ENCODE assay signal across 8 cellular contexts in genomic region chr6:125749112-125749863, GRCh38. TPM values are rescaled to one million over a fixed set of nuclear protein-coding genes. Genes with fewer than 3 reads are reported as not detected.
DNase-seq lines count a peak whose midpoint lies in the region; ATAC-seq and TF ChIP-seq lines count a peak whose summit lies in the region.

Gene HEY2, plus strand, starts transcription at chr6:125749632. Its CDS starts 145 bp downstream, at chr6:125749777.

- peaks cover 26% of the 10 kb centered on the region for H3K4me1 ChIP-seq in CD8-positive, alpha-beta memory T cell (ENCODE audit: insufficient read depth, low read length)
- peaks cover 41% of the 10 kb centered on the region for H3K4me1 ChIP-seq in mononuclear cell (ENCODE audit: insufficient read depth, low read length)

- H3K36me3 Mint-ChIP-seq in CD8-positive, alpha-beta memory T cell, result peaks cover 0 to 8% (median 0%) of the 10 kb centered on the region in 3 donors

- H3K4me3 Mint-ChIP-seq in CD8-positive, alpha-beta memory T cell, result peak within 1 kb of the TSS; percentile 87 to 94 (median 91)

- ATAC-seq in GM19467 (IDR thresholded peaks at IDR 0.05; ENCODE audit: unreplicated experiment), result peak; percentile 82

- peak; percentile 70 to 84 (median 79) for DNase-seq in CD8-positive, alpha-beta memory T cell
- DNase-seq in HL-60 (ENCODE audit: low read depth in 1 of 2, low spot score in 1 of 2) (peak; percentile 58 to 78), NOMO-1 treated with dmso at 0.1 percent for 144 hours (lab: John Stamatoyannopoulos, UW; ENCODE audit: unreplicated experiment) (peak; percentile 83), activated T-cell treated with anti-CD3 and anti-CD28 coated beads for 48 hours (ENCODE audit: low read depth) (peak; percentile 86), epithelial cell of esophagus (ENCODE audit: low read depth) (peak; percentile 93)
- DNase-seq in stimulated activated CD8-positive, alpha-beta memory T cell treated with anti-CD3 and anti-CD28 coated beads, Interleukin-15, amount 100 ng/mL, for 48 hours (ENCODE audit: low read depth in 2 of 2), result peak; percentile 81 to 85

- peaks cover 32 to 49% (median 42%) of the 10 kb centered on the region in 3 donors for H3K4me1 Mint-ChIP-seq in CD8-positive, alpha-beta memory T cell

- no peaks in the 10 kb centered on the region for H3K36me3 ChIP-seq in CD8-positive, alpha-beta memory T cell (ENCODE audit: insufficient read depth, low read length)

- H3K27me3 Mint-ChIP-seq in CD8-positive, alpha-beta memory T cell, result peaks cover 50 to 69% of the 10 kb centered on the region in 2 donors

- H3K27ac ChIP-seq in CD8-positive, alpha-beta memory T cell (ENCODE audit: low read depth, low read length), result no peak within 1 kb of the TSS
- H3K27ac ChIP-seq in HL-60 (replicated peaks), result no peak within 1 kb of the TSS

- H3K27ac Mint-ChIP-seq in CD8-positive, alpha-beta memory T cell, result peak within 1 kb of the TSS; percentile 65 to 95 (median 80)

- H3K9me3 ChIP-seq in CD8-positive, alpha-beta memory T cell (ENCODE audit: low read length), result no peaks in the 10 kb centered on the region
- H3K9me3 ChIP-seq in mononuclear cell (ENCODE audit: low read depth, low read length), result no peaks in the 10 kb centered on the region

- peaks cover 37% of the 10 kb centered on the region for H3K27me3 ChIP-seq in CD8-positive, alpha-beta memory T cell (ENCODE audit: insufficient read depth, low read length, poor library complexity, severe bottlenecking)
- peaks cover 65% of the 10 kb centered on the region for H3K27me3 ChIP-seq in HL-60 (ENCODE audit: insufficient read depth, poor library complexity, severe bottlenecking)
- peaks cover 89% of the 10 kb centered on the region for H3K27me3 ChIP-seq in mononuclear cell (ENCODE audit: insufficient read depth, low read length)

- CTCF ChIA-PET in CD8-positive, alpha-beta memory T cell (lab: Charles Lee), result interaction anchor here (1.2 to 7.7 kb wide), 3 partner anchors 29 to 437 kb away, joined by 3 to 60 read pairs (median 8); partner anchors contain the start of gene NCOA7

- no peak for TF ChIP-seq CTCF in HL-60 (IDR thresholded peaks at IDR 0.05; ENCODE audit: insufficient read depth, low read length)
- TF ChIP-seq CTCF in epithelial cell of esophagus (IDR thresholded peaks at IDR 0.05; ENCODE audit: insufficient read depth, low read depth, low read length, missing control alignments), result no peak

- no peaks in the 10 kb centered on the region for H3K9me3 Mint-ChIP-seq in CD8-positive, alpha-beta memory T cell

- POLR2A ChIA-PET in CD8-positive, alpha-beta memory T cell (lab: Charles Lee), result interaction anchor here (0.9 to 1.0 kb wide), 2 partner anchors 10 to 42 kb away, joined by 3 read pairs; partner anchors contain the start of gene NCOA7

- H3K4me3 ChIP-seq in CD8-positive, alpha-beta memory T cell (ENCODE audit: low read length), result peak within 1 kb of the TSS; percentile 63
- H3K4me3 ChIP-seq in HL-60 (replicated peaks; ENCODE audit: insufficient read depth, low read length) (peak within 1 kb of the TSS; percentile 75), epithelial cell of esophagus (ENCODE audit: low read length) (peak within 1 kb of the TSS; percentile 55), mononuclear cell (ENCODE audit: low read length) (peak within 1 kb of the TSS; percentile 53)

RNA-seq across cellular contexts. Expression of gene HEY2, which starts in this region (rescaled TPM):
- total RNA-seq in CD8-positive, alpha-beta memory T cell, result under 1 TPM; 0.09 TPM
- polyA plus RNA-seq in CD8-positive, alpha-beta memory T cell, result 0.20 TPM
- total RNA-seq in mononuclear cell, result 0.10 TPM

Comparison
In these comparisons a context has a peak if more than half of its experiments do, and no peak if none do; other contexts are left out.
1. Peak in DNase-seq and H3K4me3 ChIP-seq in CD8-positive, alpha-beta memory T cell; RNA of the gene not detected or under 1 TPM.